Comparison of ENCODE assay signal across 8 cellular contexts in the genomic region with DNA sequence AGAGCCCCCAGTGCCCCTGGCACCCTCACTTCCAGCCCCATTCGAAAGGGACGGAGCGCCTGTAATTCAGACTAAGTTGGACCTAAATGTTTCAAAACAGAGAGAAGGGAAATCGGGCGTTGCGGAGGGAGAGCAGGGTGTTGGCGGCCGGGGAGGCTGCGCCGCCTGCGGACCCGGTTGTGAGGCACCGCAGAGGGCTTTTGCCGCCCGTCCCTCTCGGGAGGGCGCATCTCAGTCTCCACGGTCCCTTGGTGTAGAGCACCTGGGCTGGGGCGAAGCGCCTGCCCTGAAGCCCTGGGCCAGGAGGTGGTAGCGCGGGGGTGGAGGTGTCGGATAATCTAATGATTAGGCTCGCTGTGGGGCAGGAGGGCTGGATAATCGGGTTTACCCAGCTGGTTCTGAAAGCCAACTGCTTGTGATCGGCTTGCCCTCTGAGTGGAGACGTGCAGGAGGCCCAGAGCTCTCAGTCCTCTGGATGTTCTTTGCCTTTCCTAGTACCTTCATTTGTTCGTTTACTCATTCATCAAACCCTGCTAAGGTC. TPM values are rescaled to one million over a fixed set of nuclear protein-coding genes. Genes with fewer than 3 reads are reported as not detected.
DNase-seq lines count a peak whose midpoint lies in the region; ATAC-seq and TF ChIP-seq lines count a peak whose summit lies in the region.

No MANE protein-coding gene starts in this region.

- peak overlapping the region; percentile 27 to 96 (median 89) for H3K27ac Mint-ChIP-seq in CD14-positive monocyte

- H3K36me3 Mint-ChIP-seq in CD14-positive monocyte, result no peaks in the 10 kb centered on the region

- H3K9me3 Mint-ChIP-seq in CD14-positive monocyte, result peaks cover 0 to 2% (median 0%) of the 10 kb centered on the region in 7 donors

- ATAC-seq in GM21737 (IDR thresholded peaks at IDR 0.05; ENCODE audit: unreplicated experiment), result peak; percentile 7
- peak in 1 of 2 donors; percentile 6 for ATAC-seq in gastrocnemius medialis
- no peak for ATAC-seq in GM21825 (IDR thresholded peaks at IDR 0.05; ENCODE audit: unreplicated experiment)

- TF ChIP-seq CTCF in CD14-positive monocyte (IDR thresholded peaks at IDR 0.05) (no peak), gastrocnemius medialis (IDR thresholded peaks at IDR 0.05 in 4 of 5, conservative IDR thresholded peaks at IDR 0.05 in 1 of 5) (no peak)

- no peak for TF ChIP-seq POLR2A in gastrocnemius medialis (IDR thresholded peaks at IDR 0.05)

- H3K4me3 ChIP-seq in gastrocnemius medialis, result peak overlapping the region; percentile 69 to 98 (median 92)

- peaks cover 21% of the 10 kb centered on the region for H3K4me1 Mint-ChIP-seq in CD14-positive monocyte

- in situ Hi-C loops in gastrocnemius medialis (cut with MboI; ENCODE audit: low sequenced_read_pairs in 4 of 4), result no loop called here

- DNase-seq in CD14-positive monocyte (ENCODE audit: low spot score) (peak; percentile 46), RKO (ENCODE audit: low spot score) (peak; percentile 30), hepatic stellate cell (ENCODE audit: low spot score) (peak; percentile 22), gastrocnemius medialis (no peak), GM19240 (ENCODE audit: insufficient read length, low spot score) (no peak)

- 0 to 1% (median 0%) methylated on average over 28 of the region's 28 CpGs for WGBS in adipose tissue, 3 donors

- peak overlapping the region; percentile 97 to 98 for H3K4me3 Mint-ChIP-seq in CD14-positive monocyte

- H3K4me1 ChIP-seq in gastrocnemius medialis, result peaks cover 27 to 37% of the 10 kb centered on the region in 2 donors

- H3K36me3 ChIP-seq in gastrocnemius medialis, result no peaks in the 10 kb centered on the region

- no peaks in the 10 kb centered on the region for H3K9me3 ChIP-seq in gastrocnemius medialis

- no peaks in the 10 kb centered on the region for H3K27me3 ChIP-seq in gastrocnemius medialis

- peaks cover 15 to 24% (median 21%) of the 10 kb centered on the region in 3 donors for H3K27me3 Mint-ChIP-seq in CD14-positive monocyte (ENCODE audit: low read depth in 3 of 3)

- intact Hi-C loops in CD14-positive monocyte (cut with micrococcal nuclease) (loop anchor here in 1 of 2 donors (5.0 kb wide), 1 partner anchor 293 kb away; a partner anchor contains a TSS), gastrocnemius medialis (cut with DNase I; ENCODE audit: low total_unique reads) (loop anchor here (5.0 kb wide), 1 partner anchor 238 kb away; no protein-coding TSS in a partner anchor)

- H3K27ac ChIP-seq in adipose tissue (ENCODE audit: low read depth, low read length) (peak overlapping the region; percentile 86), gastrocnemius medialis (peak overlapping the region; percentile 82 to 93 (median 89))

RNA-seq across cellular contexts. Expression of a gene that starts 0.9 kb away (rescaled TPM):
- polyA plus RNA-seq in CD14-positive monocyte, result 1 to 10 TPM; 4.4 to 6.3 TPM
- polyA plus RNA-seq in adipose tissue, result 10 to 100 TPM; 10.1 to 20.2 (median 18.4) TPM
- 10 to 100 TPM in 1 of 4 donors, 1 to 10 TPM in 3; 4.4 to 13.9 (median 6.4) TPM for total RNA-seq in gastrocnemius medialis

Comparison
In these comparisons a context has a peak if more than half of its experiments do, and no peak if none do; other contexts are left out.
1. DNase-seq: peak in CD14-positive monocyte (single experiment), RKO (single experiment) and hepatic stellate cell (single experiment); none in gastrocnemius medialis (0 of 2) and GM19240 (single experiment).